ENCODE assay signal across 23 cellular contexts in genomic region chr1:179921981-179922380, GRCh38. TPM values are rescaled to one million over a fixed set of nuclear protein-coding genes. Genes with fewer than 3 reads are reported as not detected.
DNase-seq lines count a peak whose midpoint lies in the region; ATAC-seq and TF ChIP-seq lines count a peak whose summit lies in the region.
"Had no signal": no experiment of that assay in that cellular context is flagged by ENCODE, and none has a peak within 500 bp of the region (broad histone marks: within the 10 kb centered on the region; RNA-seq: fewer than 3 reads in every experiment).

No MANE protein-coding gene starts in this region.

- no peaks in the 10 kb centered on the region for H3K9me3 ChIP-seq in T-helper 17 cell (ENCODE audit: control insufficient read depth, low read length, poor library complexity, severe bottlenecking)
- H3K9me3 ChIP-seq: body of pancreas, heart left ventricle, thoracic aorta, uterus had no signal

- H3K4me3 Mint-ChIP-seq in HFFc6 = no peak overlapping the region
- H3K4me3 Mint-ChIP-seq in T-helper 17 cell = no peak overlapping the region
- H3K4me3 Mint-ChIP-seq in immature natural killer cell = no peak overlapping the region
- H3K4me3 Mint-ChIP-seq: activated naive CD8-positive, alpha-beta T cell treated with anti-CD3 and anti-CD28 coated beads, Interleukin-2, amount 50 U/mL, for 24 hours; central memory CD8-positive, alpha-beta T cell; effector memory CD8-positive, alpha-beta T cell; IgD-negative memory B cell had no signal

- ATAC-seq in T-helper 17 cell (no peak), sciatic nerve (peak; percentile 34), HG03159 (IDR thresholded peaks at IDR 0.05; ENCODE audit: unreplicated experiment) (no peak), GM21360 (IDR thresholded peaks at IDR 0.05; ENCODE audit: unreplicated experiment) (no peak)
- ATAC-seq: activated naive CD8-positive, alpha-beta T cell treated with anti-CD3 and anti-CD28 coated beads, Interleukin-2, amount 50 U/mL, for 24 hours; body of pancreas; effector memory CD8-positive, alpha-beta T cell; heart left ventricle; stimulated activated naive CD8-positive, alpha-beta T cell treated with anti-CD3 and anti-CD28 coated beads, Interleukin-15, Interleukin-2, amounts not matched to agents 100 U/mL and 50 U/mL, for 24 hours had no signal

- H3K9me3 Mint-ChIP-seq in HFFc6 (no peaks in the 10 kb centered on the region), immature natural killer cell (no peaks in the 10 kb centered on the region)
- H3K9me3 Mint-ChIP-seq: activated naive CD8-positive, alpha-beta T cell treated with anti-CD3 and anti-CD28 coated beads, Interleukin-2, amount 50 U/mL, for 24 hours; central memory CD8-positive, alpha-beta T cell; effector memory CD8-positive, alpha-beta T cell; IgD-negative memory B cell had no signal

- H3K27me3 Mint-ChIP-seq in HFFc6 (ENCODE audit: insufficient read depth) = no peaks in the 10 kb centered on the region
- H3K27me3 Mint-ChIP-seq in T-helper 17 cell = no peaks in the 10 kb centered on the region
- peaks cover 0 to 3% (median 2%) of the 10 kb centered on the region in 3 donors for H3K27me3 Mint-ChIP-seq in immature natural killer cell (ENCODE audit: low read depth in 3 of 3)
- H3K27me3 Mint-ChIP-seq: activated naive CD8-positive, alpha-beta T cell treated with anti-CD3 and anti-CD28 coated beads, Interleukin-2, amount 50 U/mL, for 24 hours; central memory CD8-positive, alpha-beta T cell; effector memory CD8-positive, alpha-beta T cell; IgD-negative memory B cell had no signal

- peak overlapping the region; percentile 2; the same call in 1 of the 2 replicates for H3K27ac Mint-ChIP-seq in HFFc6
- H3K27ac Mint-ChIP-seq in T-helper 17 cell = peak overlapping the region; percentile 72
- H3K27ac Mint-ChIP-seq in immature natural killer cell = peak overlapping the region in 3 of 6 donors; percentile 13 to 39 (median 23)
- H3K27ac Mint-ChIP-seq: activated naive CD8-positive, alpha-beta T cell treated with anti-CD3 and anti-CD28 coated beads, Interleukin-2, amount 50 U/mL, for 24 hours; IgD-negative memory B cell had no signal

- intact Hi-C loops in sciatic nerve (cut with DNase I) = no loop called here

- H3K4me1 Mint-ChIP-seq in HFFc6 (ENCODE audit: low read depth) (peaks cover 29% of the 10 kb centered on the region), T-helper 17 cell (peaks cover 12% of the 10 kb centered on the region), immature natural killer cell (peaks cover 24 to 25% of the 10 kb centered on the region in 2 donors)
- H3K4me1 Mint-ChIP-seq: central memory CD8-positive, alpha-beta T cell had no signal

- no peak for TF ChIP-seq CTCF in HFFc6 (IDR thresholded peaks at IDR 0.05)

- peaks cover 22% of the 10 kb centered on the region for H3K36me3 Mint-ChIP-seq in HFFc6 (ENCODE audit: low read depth)
- peaks cover 7% of the 10 kb centered on the region for H3K36me3 Mint-ChIP-seq in T-helper 17 cell (ENCODE audit: low read depth)
- peaks cover 19 to 23% (median 22%) of the 10 kb centered on the region in 3 donors for H3K36me3 Mint-ChIP-seq in immature natural killer cell

- DNase-seq in HFFc6 (no peak), T-helper 17 cell (no peak), islet precursor cell (peak; percentile 59), sciatic nerve (ENCODE audit: low spot score) (no peak), immature natural killer cell (no peak)
- DNase-seq: ACHN; activated naive CD4-positive, alpha-beta T cell; activated naive CD8-positive, alpha-beta T cell treated with anti-CD3 and anti-CD28 coated beads, Interleukin-2, amount 50 U/mL, for 24 hours; body of pancreas; DMS153; effector memory CD8-positive, alpha-beta T cell; heart left ventricle; NCI-H446; right cardiac atrium; stimulated activated CD4-positive, alpha-beta T cell treated with anti-CD3 and anti-CD28 coated beads, Interleukin-1b, Interleukin-23, amount 100 ng/mL, for 48 hours; stimulated activated naive CD8-positive, alpha-beta T cell treated with anti-CD3 and anti-CD28 coated beads, Interleukin-15, Interleukin-2, amounts not matched to agents 100 U/mL and 50 U/mL, for 24 hours; T-helper 1 cell; uterus had no signal

RNA-seq across cellular contexts. Expression of gene CEP350, which starts 32.6 kb away (rescaled TPM):
- 10 to 100 TPM; 22.1 to 26.7 (median 25.2) TPM for total RNA-seq in HFFc6 (2021; fragmentation: NEBNext Ultra II Directional; extraction: Animal tissue kit (Norgen Biotek cat#: 25700))
- 10 to 100 TPM; 63.0 to 66.8 TPM for total RNA-seq in T-helper 17 cell
- total RNA-seq in sciatic nerve = 70.0 TPM
- polyA plus RNA-seq in immature natural killer cell = 10 to 100 TPM in 2 of 3 donors, 1 to 10 TPM in 1; 4.3 to 74.5 (median 13.5) TPM

RNA-seq across cellular contexts. Expression of gene TOR1AIP1, which starts 39.9 kb away (rescaled TPM):
- 10 to 100 TPM; 39.6 to 51.8 (median 48.9) TPM for total RNA-seq in HFFc6 (2021; fragmentation: NEBNext Ultra II Directional; extraction: Animal tissue kit (Norgen Biotek cat#: 25700))
- total RNA-seq in T-helper 17 cell (10 to 100 TPM; 65.1 to 87.6 TPM), sciatic nerve (60.7 TPM)
- polyA plus RNA-seq in immature natural killer cell = 10 to 100 TPM; 68.9 to 96.2 (median 76.3) TPM

RNA-seq across cellular contexts. Expression of gene TOR1AIP2, which starts 44.4 kb away (rescaled TPM):
- total RNA-seq in HFFc6 (2021; fragmentation: NEBNext Ultra II Directional; extraction: Animal tissue kit (Norgen Biotek cat#: 25700)) = 100 to 1,000 TPM in 5 of 6 experiments, 10 to 100 TPM in 1; 89.7 to 127 (median 108) TPM
- total RNA-seq in T-helper 17 cell (10 to 100 TPM; 64.0 to 70.9 TPM), sciatic nerve (69.0 TPM)
- 10 to 100 TPM in 1 of 3 donors, 1 to 10 TPM in 2; 8.7 to 15.5 (median 8.7) TPM for polyA plus RNA-seq in immature natural killer cell
